15 cellular contexts compared by ENCODE assay signal in the genomic region with DNA sequence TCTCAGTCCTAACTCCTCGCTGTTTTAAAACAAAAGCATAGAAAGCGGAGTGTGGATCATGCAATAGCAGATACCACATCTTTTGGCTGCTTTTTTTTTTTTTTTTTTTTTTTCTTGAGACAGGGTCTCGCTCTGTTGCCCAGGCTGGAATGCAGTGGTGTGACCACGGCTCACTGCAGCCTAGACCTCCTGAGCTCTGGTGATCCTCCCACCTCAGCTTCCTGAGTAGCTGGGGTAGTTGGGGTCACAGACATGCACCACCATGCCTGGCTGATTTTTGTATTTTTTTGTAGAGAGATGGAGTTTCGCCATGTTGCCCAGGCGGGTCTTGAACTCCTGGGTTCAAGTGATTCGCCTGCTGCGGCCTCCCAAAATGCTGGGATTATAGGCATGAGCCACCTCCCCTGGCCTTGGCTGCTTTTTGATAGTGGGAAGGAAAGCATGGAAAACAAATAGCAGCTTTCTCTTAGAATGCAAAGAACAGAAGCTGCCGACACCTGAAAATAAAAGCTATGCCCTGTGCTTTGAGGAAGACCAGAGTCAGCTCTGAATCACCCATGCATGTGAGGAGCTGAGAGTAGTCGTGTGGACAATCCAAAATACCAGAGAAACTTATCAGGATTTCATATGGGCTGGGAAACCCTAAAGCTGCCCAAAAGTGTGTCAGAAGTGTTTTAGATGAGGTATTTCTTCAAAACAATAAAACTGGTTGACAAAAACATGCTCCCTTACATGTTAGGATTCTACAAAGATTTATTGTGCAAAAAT. TPM values are rescaled to one million over a fixed set of nuclear protein-coding genes. Genes with fewer than 3 reads are reported as not detected.
A peak's percentile ranks its signal among the peaks of the same experiment; 100 is the strongest.
DNase-seq lines count a peak whose midpoint lies in the region; ATAC-seq and TF ChIP-seq lines count a peak whose summit lies in the region.
"Had no signal": no experiment of that assay in that cellular context is flagged by ENCODE, and none has a peak within 500 bp of the region (broad histone marks: within the 10 kb centered on the region; RNA-seq: fewer than 3 reads in every experiment).

No MANE protein-coding gene starts in this region.

- H3K9me3 Mint-ChIP-seq in activated T-cell treated with anti-CD3 and anti-CD28 coated beads, Interleukin-2, amount 50 U/mL, for 72 hours, result peaks cover 2 to 3% of the 10 kb centered on the region in 2 donors

- TF ChIP-seq CTCF in RWPE2 (IDR thresholded peaks at IDR 0.05; ENCODE audit: poor library complexity, severe bottlenecking), result no peak
- no peak for TF ChIP-seq CTCF in foreskin fibroblast (IDR thresholded peaks at IDR 0.05; ENCODE audit: low read depth, low read length)
- no peak for TF ChIP-seq CTCF in thyroid gland (IDR thresholded peaks at IDR 0.05)

- H3K27ac Mint-ChIP-seq in activated T-cell treated with anti-CD3 and anti-CD28 coated beads, Interleukin-2, amount 50 U/mL, for 72 hours, result peak overlapping the region; percentile 34

- TF ChIP-seq POLR2A in thyroid gland (IDR thresholded peaks at IDR 0.05), result no peak

- H3K36me3 ChIP-seq in RWPE2 (ENCODE audit: low read depth), result no peaks in the 10 kb centered on the region
- no peaks in the 10 kb centered on the region for H3K36me3 ChIP-seq in thyroid gland
- H3K36me3 ChIP-seq: gastrocnemius medialis, tibial artery had no signal

- peaks cover 70% of the 10 kb centered on the region for H3K4me1 Mint-ChIP-seq in activated T-cell treated with anti-CD3 and anti-CD28 coated beads, Interleukin-2, amount 50 U/mL, for 72 hours (ENCODE audit: low read depth)

- no peak overlapping the region for H3K4me3 Mint-ChIP-seq in activated T-cell treated with anti-CD3 and anti-CD28 coated beads, Interleukin-2, amount 50 U/mL, for 72 hours

- ATAC-seq in activated T-cell treated with anti-CD3 and anti-CD28 coated beads, Interleukin-2, amount 50 U/mL, for 72 hours (replicated peaks in 1 of 2), result no peak
- ATAC-seq in RWPE2 (ENCODE audit: low read depth), result peak; percentile 26; the same call in 1 of the 3 replicates
- ATAC-seq: A549; activated naive CD4-positive, alpha-beta T cell treated with anti-CD3 and anti-CD28 coated beads, Interleukin-2, amount 50 U/mL, for 72 hours; gastrocnemius medialis had no signal

- no peaks in the 10 kb centered on the region for H3K4me1 ChIP-seq in RWPE2 (ENCODE audit: insufficient read depth, poor library complexity, severe bottlenecking)
- H3K4me1 ChIP-seq in thyroid gland, result peaks cover 0 to 8% of the 10 kb centered on the region in 2 donors
- H3K4me1 ChIP-seq: A549, gastrocnemius medialis had no signal

- H3K27me3 Mint-ChIP-seq in activated T-cell treated with anti-CD3 and anti-CD28 coated beads, Interleukin-2, amount 50 U/mL, for 72 hours (ENCODE audit: low read depth), result peaks cover 6% of the 10 kb centered on the region

- no peak for DNase-seq in activated T-cell treated with anti-CD3 and anti-CD28 coated beads, Interleukin-2, amount 50 U/mL, for 72 hours
- DNase-seq in activated T-cell treated with anti-CD3 and anti-CD28 coated beads for 4 hours, result no peak
- no peak for DNase-seq in RWPE2 (ENCODE audit: low spot score)
- DNase-seq in foreskin fibroblast, result peak; percentile 69 to 86
- peak; percentile 27 to 36 for DNase-seq in thyroid gland
- DNase-seq in substantia nigra (lab: John Stamatoyannopoulos, UW), result no peak
- no peak for DNase-seq in NCI-H1417 treated with DMSO at 0.1 percent for 48 hours (lab: John Stamatoyannopoulos, UW)
- DNase-seq in stimulated activated naive CD4-positive, alpha-beta T cell treated with Interleukin-2 at 50 U/mL for 16 hours (lab: John Stamatoyannopoulos, UW), result no peak
- DNase-seq: activated CD4-positive, alpha-beta T cell treated with anti-CD3 and anti-CD28 coated beads, Interleukin-2, amount 50 U/mL, for 4 hours; gastrocnemius medialis; T-helper 2 cell; tibial artery had no signal

- H3K4me3 ChIP-seq in RWPE2 (ENCODE audit: severe bottlenecking), result no peak overlapping the region
- no peak overlapping the region for H3K4me3 ChIP-seq in foreskin fibroblast (ENCODE audit: low read depth in 1 of 2, low read length in 2 of 2)
- no peak overlapping the region for H3K4me3 ChIP-seq in thyroid gland (replicated peaks in 1 of 3)
- H3K4me3 ChIP-seq: A549, gastrocnemius medialis, skin epidermis, tibial artery had no signal

- peaks cover 5 to 6% of the 10 kb centered on the region in 2 donors for H3K36me3 Mint-ChIP-seq in activated T-cell treated with anti-CD3 and anti-CD28 coated beads, Interleukin-2, amount 50 U/mL, for 72 hours (ENCODE audit: insufficient read depth in 2 of 2)

- intact Hi-C loops in thyroid gland (cut with DNase I), result no loop called here

- H3K27ac ChIP-seq in RWPE2 (ENCODE audit: poor library complexity, severe bottlenecking) (no peak overlapping the region), thyroid gland (peak overlapping the region in 1 of 3 donors; percentile 22), substantia nigra (ENCODE audit: low read depth, low read length, poor library complexity, severe bottlenecking) (no peak overlapping the region)
- H3K27ac ChIP-seq: A549, gastrocnemius medialis, skin epidermis, tibial artery had no signal

- H3K9me3 ChIP-seq in RWPE2 (ENCODE audit: severe bottlenecking) (no peaks in the 10 kb centered on the region), thyroid gland (no peaks in the 10 kb centered on the region)
- H3K9me3 ChIP-seq: A549, gastrocnemius medialis, tibial artery had no signal

- H3K27me3 ChIP-seq in RWPE2 (ENCODE audit: insufficient read depth, poor library complexity, severe bottlenecking), result no peaks in the 10 kb centered on the region
- no peaks in the 10 kb centered on the region for H3K27me3 ChIP-seq in thyroid gland
- H3K27me3 ChIP-seq: tibial artery had no signal

- WGBS in thyroid gland, 2 donors, result 69 to 73% methylated on average over 10 of the region's 10 CpGs

RNA-seq across cellular contexts. Expression of gene ELK3, which starts 3.6 kb away (rescaled TPM):
- 10 to 100 TPM; 31.2 to 34.9 TPM for total RNA-seq in activated T-cell treated with anti-CD3 and anti-CD28 coated beads, Interleukin-2, amount 50 U/mL, for 72 hours
- total RNA-seq in thyroid gland, result 10 to 100 TPM; 19.8 to 55.4 (median 31.8) TPM

Comparison
In these comparisons a context has a peak if more than half of its experiments do, and no peak if none do; other contexts are left out.
1. DNase-seq: peak in foreskin fibroblast (2 of 2) and thyroid gland (2 of 2); none in activated T-cell treated with anti-CD3 and anti-CD28 coated beads, Interleukin-2, amount 50 U/mL, for 72 hours (0 of 2), activated T-cell treated with anti-CD3 and anti-CD28 coated beads for 4 hours (single experiment), RWPE2 (single experiment), substantia nigra (0 of 49), NCI-H1417 treated with DMSO at 0.1 percent for 48 hours (single experiment) and stimulated activated naive CD4-positive, alpha-beta T cell treated with Interleukin-2 at 50 U/mL for 16 hours (single experiment).